In genomic region chr22:36922752-36923457, GRCh38 we compare ENCODE assay signal across 18 cellular contexts. TPM values are rescaled to one million over a fixed set of nuclear protein-coding genes. Genes with fewer than 3 reads are reported as not detected.
"Had no signal": no experiment of that assay in that cellular context is flagged by ENCODE, and none has a peak within 500 bp of the region (broad histone marks: within the 10 kb centered on the region; RNA-seq: fewer than 3 reads in every experiment).

No MANE protein-coding gene starts in this region.

- H3K36me3 ChIP-seq: ascending aorta, colonic mucosa, pancreas, right lobe of liver, tibial artery, vagina, WERI-Rb-1 had no signal

- ATAC-seq: stimulated activated naive CD8-positive, alpha-beta T cell treated with anti-CD3 and anti-CD28 coated beads, Interleukin-15, Interleukin-2, amounts not matched to agents 100 U/mL and 50 U/mL, for 24 hours had no signal

- H3K4me1 ChIP-seq: ascending aorta, colonic mucosa, pancreas, right lobe of liver, tibial artery had no signal

- H3K27ac ChIP-seq: ascending aorta, colonic mucosa, pancreas, right lobe of liver, tibial artery, vagina, WERI-Rb-1 had no signal

- DNase-seq: activated CD4-positive, alpha-beta T cell treated with anti-CD3 and anti-CD28 coated beads, Interleukin-2, amount 50 U/mL, for 4 hours; activated gamma-delta T cell; colonic mucosa; erythroblast; hypothalamus; midbrain; pancreas; right lobe of liver; small intestine; stimulated activated naive CD8-positive, alpha-beta T cell treated with anti-CD3 and anti-CD28 coated beads, Interleukin-15, Interleukin-2, amounts not matched to agents 100 U/mL and 50 U/mL, for 24 hours; substantia nigra; tibial artery; WERI-Rb-1 had no signal

- FAIRE-seq: endometrium, frontal cortex, pancreas, small intestine had no signal

- H3K4me3 ChIP-seq: ascending aorta, colonic mucosa, pancreas, right lobe of liver, tibial artery, vagina had no signal

- H3K9me3 ChIP-seq: colonic mucosa, pancreas, right lobe of liver, vagina had no signal

- H3K27me3 ChIP-seq: ascending aorta, colonic mucosa, pancreas, right lobe of liver, vagina had no signal

RNA-seq across cellular contexts. Expression of gene CSF2RB, which starts 9.5 kb away (rescaled TPM):
- total RNA-seq: neural crest cell had no signal
